ENCODE assay signal across 12 cellular contexts in genomic region chr6:18276610-18277009, GRCh38. TPM values are rescaled to one million over a fixed set of nuclear protein-coding genes. Genes with fewer than 3 reads are reported as not detected.
DNase-seq lines count a peak whose midpoint lies in the region; ATAC-seq and TF ChIP-seq lines count a peak whose summit lies in the region.
"Had no signal": no experiment of that assay in that cellular context is flagged by ENCODE, and none has a peak within 500 bp of the region (broad histone marks: within the 10 kb centered on the region; RNA-seq: fewer than 3 reads in every experiment).

No MANE protein-coding gene starts in this region.

- peaks cover 30% of the 10 kb centered on the region for H3K27me3 Mint-ChIP-seq in activated naive CD4-positive, alpha-beta T cell treated with anti-CD3 and anti-CD28 coated beads, Interleukin-2, amount 50 U/mL, for 24 hours
- peaks cover 53% of the 10 kb centered on the region for H3K27me3 Mint-ChIP-seq in stimulated activated memory B cell treated with anti-CD40 and anti-IgM and Interleukin-4, amounts not matched to agents 10 μg/mL and 1 μg/mL and 100 μg/mL, for 72 hours

- peaks cover 0 to 13% of the 10 kb centered on the region in 2 donors for H3K27me3 ChIP-seq in right atrium auricular region

- H3K4me1 Mint-ChIP-seq in activated naive CD4-positive, alpha-beta T cell treated with anti-CD3 and anti-CD28 coated beads, Interleukin-2, amount 50 U/mL, for 24 hours = peaks cover 4% of the 10 kb centered on the region
- peaks cover 8% of the 10 kb centered on the region for H3K4me1 Mint-ChIP-seq in stimulated activated memory B cell treated with anti-CD40 and anti-IgM and Interleukin-4, amounts not matched to agents 10 μg/mL and 1 μg/mL and 100 μg/mL, for 72 hours

- no peak for DNase-seq in activated naive CD4-positive, alpha-beta T cell treated with Interleukin-2 at 50 U/mL for 16 hours
- DNase-seq in RWPE1 (ENCODE audit: low spot score) (no peak), right atrium auricular region (ENCODE audit: low spot score) (no peak), GM10248 (ENCODE audit: extremely low spot score) (no peak), SIG-M5 (lab: John Stamatoyannopoulos, UW) (no peak)
- DNase-seq: activated CD4-positive, CD25-positive, alpha-beta regulatory T cell; CD8-positive, alpha-beta memory T cell had no signal

- H3K36me3 Mint-ChIP-seq in activated naive CD4-positive, alpha-beta T cell treated with anti-CD3 and anti-CD28 coated beads, Interleukin-2, amount 50 U/mL, for 24 hours = no peaks in the 10 kb centered on the region
- H3K36me3 Mint-ChIP-seq in stimulated activated memory B cell treated with anti-CD40 and anti-IgM and Interleukin-4, amounts not matched to agents 10 μg/mL and 1 μg/mL and 100 μg/mL, for 72 hours = no peaks in the 10 kb centered on the region

- H3K4me3 ChIP-seq in right atrium auricular region = peak overlapping the region; percentile 56 to 59

- TF ChIP-seq CTCF in RWPE1 (conservative IDR thresholded peaks at IDR 0.05; ENCODE audit: low read depth) = no peak
- TF ChIP-seq CTCF in right atrium auricular region (IDR thresholded peaks at IDR 0.05) = no peak
- no peak for TF ChIP-seq CTCF in GM10248 (IDR thresholded peaks at IDR 0.05; ENCODE audit: control extremely low read depth, extremely low read depth, low read depth, missing control alignments)

- H3K9me3 ChIP-seq in right atrium auricular region = no peaks in the 10 kb centered on the region
- H3K9me3 ChIP-seq: ascending aorta, neutrophil had no signal

- H3K27ac Mint-ChIP-seq in activated naive CD4-positive, alpha-beta T cell treated with anti-CD3 and anti-CD28 coated beads, Interleukin-2, amount 50 U/mL, for 24 hours = no peak overlapping the region
- H3K27ac Mint-ChIP-seq in stimulated activated memory B cell treated with anti-CD40 and anti-IgM and Interleukin-4, amounts not matched to agents 10 μg/mL and 1 μg/mL and 100 μg/mL, for 72 hours = no peak overlapping the region

- POLR2A ChIA-PET in RWPE1 (lab: Yijun Ruan, JAX; ENCODE audit: low non-redundant PET) = no interaction called here
- POLR2A ChIA-PET in GM10248 (lab: Yijun Ruan, JAX) = no interaction called here

- CTCF ChIA-PET in RWPE1 (lab: Yijun Ruan, JAX) = no interaction called here
- CTCF ChIA-PET in GM10248 (lab: Yijun Ruan, JAX) = no interaction called here

- peaks cover 0 to 11% of the 10 kb centered on the region in 2 donors for H3K4me1 ChIP-seq in right atrium auricular region

- H3K27ac ChIP-seq in RWPE1 (peak overlapping the region; percentile 34; the same call in 1 of the 2 replicates), right atrium auricular region (peak overlapping the region in 1 of 2 donors; percentile 56)
- H3K27ac ChIP-seq: ascending aorta, neutrophil had no signal

- no peaks in the 10 kb centered on the region for H3K36me3 ChIP-seq in right atrium auricular region
- H3K36me3 ChIP-seq: ascending aorta, neutrophil had no signal

- H3K9me3 Mint-ChIP-seq in activated naive CD4-positive, alpha-beta T cell treated with anti-CD3 and anti-CD28 coated beads, Interleukin-2, amount 50 U/mL, for 24 hours = no peaks in the 10 kb centered on the region
- H3K9me3 Mint-ChIP-seq in stimulated activated memory B cell treated with anti-CD40 and anti-IgM and Interleukin-4, amounts not matched to agents 10 μg/mL and 1 μg/mL and 100 μg/mL, for 72 hours = peaks cover 4% of the 10 kb centered on the region
- H3K9me3 Mint-ChIP-seq: CD8-positive, alpha-beta memory T cell had no signal

- peak overlapping the region; percentile 39 for H3K4me3 Mint-ChIP-seq in activated naive CD4-positive, alpha-beta T cell treated with anti-CD3 and anti-CD28 coated beads, Interleukin-2, amount 50 U/mL, for 24 hours
- peak overlapping the region; percentile 56 for H3K4me3 Mint-ChIP-seq in stimulated activated memory B cell treated with anti-CD40 and anti-IgM and Interleukin-4, amounts not matched to agents 10 μg/mL and 1 μg/mL and 100 μg/mL, for 72 hours

- no peak for ATAC-seq in stimulated activated memory B cell treated with anti-CD40 and anti-IgM and Interleukin-4, amounts not matched to agents 10 μg/mL and 1 μg/mL and 100 μg/mL, for 72 hours
- no peak for ATAC-seq in GM21576 (IDR thresholded peaks at IDR 0.05; ENCODE audit: unreplicated experiment)

RNA-seq across cellular contexts. Expression of gene DEK, which starts 12.3 kb away (rescaled TPM):
- 100 to 1,000 TPM in 1 of 2 donors, 10 to 100 TPM in 1; 94.7 to 109 TPM for total RNA-seq in right atrium auricular region
